10 cellular contexts compared by ENCODE assay signal in the genomic region with DNA sequence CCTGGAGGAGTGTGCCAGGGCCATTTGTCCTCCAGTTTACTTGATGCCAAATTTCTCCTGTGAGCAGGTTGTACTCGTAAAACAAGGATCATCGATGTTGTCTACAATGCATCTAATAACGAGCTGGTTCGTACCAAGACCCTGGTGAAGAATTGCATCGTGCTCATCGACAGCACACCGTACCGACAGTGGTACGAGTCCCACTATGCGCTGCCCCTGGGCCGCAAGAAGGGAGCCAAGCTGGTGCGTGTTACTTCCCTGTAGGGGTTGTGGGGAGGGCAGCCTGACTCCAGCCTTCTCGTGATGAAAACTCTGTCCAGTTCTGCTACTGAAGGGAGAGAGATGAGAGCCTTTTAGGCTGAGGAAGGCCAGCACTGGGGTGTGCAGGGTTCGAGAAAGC. TPM values are rescaled to one million over a fixed set of nuclear protein-coding genes. Genes with fewer than 3 reads are reported as not detected.
DNase-seq lines count a peak whose midpoint lies in the region; ATAC-seq, FAIRE-seq and TF ChIP-seq lines count a peak whose summit lies in the region.
"Had no signal": no experiment of that assay in that cellular context is flagged by ENCODE, and none has a peak within 500 bp of the region (broad histone marks: within the 10 kb centered on the region; RNA-seq: fewer than 3 reads in every experiment).

No MANE protein-coding gene starts in this region.

- ATAC-seq in effector memory CD8-positive, alpha-beta T cell (replicated peaks), result no peak
- ATAC-seq in HG02884 (IDR thresholded peaks at IDR 0.05; ENCODE audit: unreplicated experiment), result no peak

- no peak overlapping the region for H2BK120ac ChIP-seq in trophoblast cell (ENCODE audit: insufficient read depth, low read length, poor library complexity)

- H3K79me1 ChIP-seq in trophoblast cell (ENCODE audit: low read length), result peaks cover 16% of the 10 kb centered on the region

- DNase-seq in T-helper 1 cell, result no peak
- DNase-seq in RKO (ENCODE audit: low spot score), result peak; percentile 90
- DNase-seq in effector memory CD8-positive, alpha-beta T cell, result no peak
- DNase-seq in trophoblast cell, result no peak
- no peak for DNase-seq in H54 (ENCODE audit: insufficient read length, low spot score)
- DNase-seq in DMS153 treated with DMSO at 0.1 percent for 48 hours (lab: John Stamatoyannopoulos, UW; ENCODE audit: unreplicated experiment), result no peak
- DNase-seq: ACHN had no signal

- peak overlapping the region; percentile 90 for H3K4me3 Mint-ChIP-seq in T-helper 1 cell treated with Interleukin-12 subunit alpha and Interleukin-12 subunit beta and Interleukin-4 antibody, amounts not matched to agents 30 μg/mL and 1 μg/mL, for 36 hours
- peak overlapping the region; percentile 83 to 90 for H3K4me3 Mint-ChIP-seq in effector memory CD8-positive, alpha-beta T cell

- peak overlapping the region; percentile 85 for H3K4me2 ChIP-seq in trophoblast cell (ENCODE audit: low read length)

- no peaks in the 10 kb centered on the region for H3K27me3 Mint-ChIP-seq in T-helper 1 cell treated with Interleukin-12 subunit alpha and Interleukin-12 subunit beta and Interleukin-4 antibody, amounts not matched to agents 30 μg/mL and 1 μg/mL, for 36 hours (ENCODE audit: low read depth)
- H3K27me3 Mint-ChIP-seq in effector memory CD8-positive, alpha-beta T cell, result no peaks in the 10 kb centered on the region

- no peak overlapping the region for H3K23ac ChIP-seq in trophoblast cell (ENCODE audit: low read length)

- H3K18ac ChIP-seq in trophoblast cell (ENCODE audit: low read length), result peak overlapping the region; percentile 29

- no peak overlapping the region for H2AK5ac ChIP-seq in trophoblast cell (ENCODE audit: low read length)

- no peak overlapping the region for H4K91ac ChIP-seq in trophoblast cell (ENCODE audit: low read depth, low read length)

- no peak overlapping the region for H2BK5ac ChIP-seq in trophoblast cell (ENCODE audit: low read depth, low read length, poor library complexity)

- peak overlapping the region; percentile 56 for H3K4ac ChIP-seq in trophoblast cell (ENCODE audit: low read depth, low read length)

- TF ChIP-seq POLR2A in H54 (IDR thresholded peaks at IDR 0.05; ENCODE audit: low read depth, low read length), result no peak

- no peak overlapping the region for H2BK12ac ChIP-seq in trophoblast cell (ENCODE audit: low read length)

- no peak overlapping the region for H4K8ac ChIP-seq in trophoblast cell (ENCODE audit: low read depth, low read length)

- H4K12ac ChIP-seq in trophoblast cell (ENCODE audit: low read depth, low read length), result peak overlapping the region; percentile 5

- H3K27ac Mint-ChIP-seq in T-helper 1 cell treated with Interleukin-12 subunit alpha and Interleukin-12 subunit beta and Interleukin-4 antibody, amounts not matched to agents 30 μg/mL and 1 μg/mL, for 36 hours, result peak overlapping the region; percentile 59
- H3K27ac Mint-ChIP-seq in effector memory CD8-positive, alpha-beta T cell, result peak overlapping the region; percentile 90 to 98

- H3K14ac ChIP-seq in trophoblast cell (ENCODE audit: low read length), result no peak overlapping the region

- H3K9ac ChIP-seq in trophoblast cell (ENCODE audit: low read length), result peak overlapping the region; percentile 57

- H3K4me3 ChIP-seq in trophoblast cell (ENCODE audit: low read depth, low read length), result peak overlapping the region; percentile 27

- H3K4me1 Mint-ChIP-seq in T-helper 1 cell treated with Interleukin-12 subunit alpha and Interleukin-12 subunit beta and Interleukin-4 antibody, amounts not matched to agents 30 μg/mL and 1 μg/mL, for 36 hours (ENCODE audit: low read depth), result peaks cover 32% of the 10 kb centered on the region
- H3K4me1 Mint-ChIP-seq in effector memory CD8-positive, alpha-beta T cell (ENCODE audit: low read depth in 2 of 2), result peaks cover 32 to 34% of the 10 kb centered on the region in 2 donors

- no peaks in the 10 kb centered on the region for H3K9me3 Mint-ChIP-seq in T-helper 1 cell treated with Interleukin-12 subunit alpha and Interleukin-12 subunit beta and Interleukin-4 antibody, amounts not matched to agents 30 μg/mL and 1 μg/mL, for 36 hours
- no peaks in the 10 kb centered on the region for H3K9me3 Mint-ChIP-seq in effector memory CD8-positive, alpha-beta T cell

- peaks cover 19% of the 10 kb centered on the region for H3K79me2 ChIP-seq in trophoblast cell (ENCODE audit: control insufficient read depth, insufficient read depth, low read length, poor library complexity)

- H3K27ac ChIP-seq in trophoblast cell (ENCODE audit: low read depth, low read length), result no peak overlapping the region

- H3K27me3 ChIP-seq in trophoblast cell (ENCODE audit: insufficient read depth, low read length), result no peaks in the 10 kb centered on the region

- peaks cover 7 to 12% of the 10 kb centered on the region in 2 experiments for H3K4me1 ChIP-seq in trophoblast cell (ENCODE audit: control insufficient read depth in 1 of 2, insufficient read depth in 2 of 2, low read length in 2 of 2)

- no peak overlapping the region for H2AFZ ChIP-seq in trophoblast cell (ENCODE audit: insufficient read depth, low read length, poor library complexity)

- H3K36me3 ChIP-seq in trophoblast cell (ENCODE audit: control insufficient read depth in 1 of 2, insufficient read depth in 2 of 2, low read length in 2 of 2), result peaks cover 41 to 45% of the 10 kb centered on the region in 2 experiments

- peaks cover 1% of the 10 kb centered on the region for H3K9me3 ChIP-seq in trophoblast cell (ENCODE audit: insufficient read depth, low read depth, low read length)

- no peak for FAIRE-seq in H54 (lab: Jason Lieb, UNC)
- FAIRE-seq: islet of Langerhans had no signal

- peaks cover 49% of the 10 kb centered on the region for H3K36me3 Mint-ChIP-seq in T-helper 1 cell treated with Interleukin-12 subunit alpha and Interleukin-12 subunit beta and Interleukin-4 antibody, amounts not matched to agents 30 μg/mL and 1 μg/mL, for 36 hours (ENCODE audit: low read depth)
- peaks cover 62% of the 10 kb centered on the region for H3K36me3 Mint-ChIP-seq in effector memory CD8-positive, alpha-beta T cell (ENCODE audit: insufficient read depth)

- no CpG with 5 or more reads among the region's 14 CpGs for WGBS in trophoblast cell (ENCODE audit: extremely low coverage, insufficient coverage, insufficient read length)

RNA-seq across cellular contexts. Expression of a gene that starts 2.2 kb away (rescaled TPM):
- 4,158 and 4,170 TPM in 2 replicates for polyA plus RNA-seq in trophoblast cell (2013)

RNA-seq across cellular contexts. Expression of a gene that starts 10.4 kb away (rescaled TPM):
- 0.14 TPM in 2 replicates for polyA plus RNA-seq in trophoblast cell (2013)

RNA-seq across cellular contexts. Expression of a gene that starts 22.6 kb away (rescaled TPM):
- 16.6 TPM in 2 replicates for polyA plus RNA-seq in trophoblast cell (2013)

RNA-seq across cellular contexts. Expression of a gene that starts 29.6 kb away (rescaled TPM):
- polyA plus RNA-seq in trophoblast cell (2013), result 0.07 TPM in 1 of 2 replicates, not detected in the other

RNA-seq across cellular contexts. Expression of a gene that starts 30.8 kb away (rescaled TPM):
- polyA plus RNA-seq in trophoblast cell (2013), result 5.8 and 5.9 TPM in 2 replicates
